ENCODE assay signal across 11 cellular contexts in the genomic region with DNA sequence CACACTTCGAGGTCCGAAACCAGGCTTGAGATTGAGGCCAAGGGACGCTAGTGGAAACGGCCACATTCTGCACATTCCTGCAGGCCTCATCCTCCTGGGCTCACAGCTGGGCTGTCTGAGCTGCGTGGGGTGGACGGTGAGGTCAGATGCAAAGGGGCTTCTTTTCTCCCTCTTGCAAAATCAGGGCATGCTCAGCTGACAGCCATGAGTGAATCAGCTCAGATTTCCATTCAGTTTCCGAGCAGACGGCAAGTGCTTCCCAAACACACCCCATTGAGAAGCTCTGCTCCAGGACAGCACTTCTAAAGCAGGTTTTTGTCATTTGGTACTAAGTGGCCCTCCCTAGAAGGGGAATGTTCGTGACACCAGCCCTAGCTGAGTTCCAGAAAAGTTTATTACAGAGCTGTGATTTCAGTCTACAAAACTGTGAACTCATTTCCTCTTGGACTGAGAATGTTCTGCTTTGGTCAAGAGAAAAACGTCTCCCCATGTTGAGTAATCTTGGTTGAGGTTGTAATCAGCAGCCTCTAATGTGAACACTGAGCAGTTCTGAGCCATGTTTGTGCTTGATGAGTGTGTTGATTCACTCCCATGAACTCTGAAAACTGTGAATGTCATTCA. TPM values are rescaled to one million over a fixed set of nuclear protein-coding genes. Genes with fewer than 3 reads are reported as not detected.
A peak's percentile ranks its signal among the peaks of the same experiment; 100 is the strongest.
DNase-seq lines count a peak whose midpoint lies in the region; ATAC-seq and TF ChIP-seq lines count a peak whose summit lies in the region.
"Had no signal": no experiment of that assay in that cellular context is flagged by ENCODE, and none has a peak within 500 bp of the region (broad histone marks: within the 10 kb centered on the region; RNA-seq: fewer than 3 reads in every experiment).

No MANE protein-coding gene starts in this region.

- H3K4me3 ChIP-seq in colonic mucosa, result no peak overlapping the region
- H3K4me3 ChIP-seq in skeletal muscle satellite cell (ENCODE audit: low read length), result no peak overlapping the region

- H3K27me3 Mint-ChIP-seq in activated CD8-positive, alpha-beta memory T cell treated with anti-CD3 and anti-CD28 coated beads, Interleukin-2, amount 10 ng/mL, durations not matched to agents 7 days and 5 days, result peaks cover 2% of the 10 kb centered on the region
- peaks cover 11% of the 10 kb centered on the region for H3K27me3 Mint-ChIP-seq in activated naive CD8-positive, alpha-beta T cell treated with anti-CD3 and anti-CD28 coated beads, Interleukin-2, amount 50 U/mL, for 24 hours

- ATAC-seq in activated CD8-positive, alpha-beta memory T cell treated with anti-CD3 and anti-CD28 coated beads, Interleukin-2, amount 10 ng/mL, durations not matched to agents 7 days and 5 days, result no peak
- ATAC-seq in HG03565 (IDR thresholded peaks at IDR 0.05; ENCODE audit: unreplicated experiment), result no peak
- ATAC-seq in activated naive CD8-positive, alpha-beta T cell treated with anti-CD3 and anti-CD28 coated beads, Interleukin-2, amount 50 U/mL, for 24 hours, result no peak

- no peak for TF ChIP-seq CTCF in colonic mucosa (IDR thresholded peaks at IDR 0.05)

- H3K9me3 ChIP-seq in colonic mucosa (no peaks in the 10 kb centered on the region), skeletal muscle satellite cell (replicated peaks; ENCODE audit: low read length) (no peaks in the 10 kb centered on the region)

- no peaks in the 10 kb centered on the region for H3K4me1 Mint-ChIP-seq in activated CD8-positive, alpha-beta memory T cell treated with anti-CD3 and anti-CD28 coated beads, Interleukin-2, amount 10 ng/mL, durations not matched to agents 7 days and 5 days
- no peaks in the 10 kb centered on the region for H3K4me1 Mint-ChIP-seq in activated naive CD8-positive, alpha-beta T cell treated with anti-CD3 and anti-CD28 coated beads, Interleukin-2, amount 50 U/mL, for 24 hours
- H3K4me1 Mint-ChIP-seq: immature natural killer cell had no signal

- CTCF ChIA-PET in activated CD8-positive, alpha-beta memory T cell treated with anti-CD3 and anti-CD28 coated beads, Interleukin-2, amount 10 ng/mL, durations not matched to agents 7 days and 5 days (lab: Charles Lee), result no interaction called here

- H3K27ac ChIP-seq in colonic mucosa (peak overlapping the region; percentile 15), layer of hippocampus (ENCODE audit: low read depth, low read length) (peak overlapping the region; percentile 22)

- H3K27me3 ChIP-seq in colonic mucosa, result no peaks in the 10 kb centered on the region
- no peaks in the 10 kb centered on the region for H3K27me3 ChIP-seq in layer of hippocampus (ENCODE audit: control insufficient read depth, insufficient read depth, low read length)
- no peaks in the 10 kb centered on the region for H3K27me3 ChIP-seq in skeletal muscle satellite cell (ENCODE audit: control insufficient read depth, insufficient read depth, low read length)

- no peaks in the 10 kb centered on the region for H3K4me1 ChIP-seq in colonic mucosa
- peaks cover 16% of the 10 kb centered on the region for H3K4me1 ChIP-seq in skeletal muscle satellite cell (ENCODE audit: control insufficient read depth, insufficient read depth, low read length)

- H3K9ac ChIP-seq in colonic mucosa (ENCODE audit: low read depth in 2 of 2, low read length in 2 of 2), result no peak overlapping the region
- peak overlapping the region; percentile 58 for H3K9ac ChIP-seq in skeletal muscle satellite cell (ENCODE audit: low read depth, low read length)

- H3K36me3 ChIP-seq in colonic mucosa (no peaks in the 10 kb centered on the region), skeletal muscle satellite cell (ENCODE audit: insufficient read depth, low read length) (no peaks in the 10 kb centered on the region)

- H3K4me3 Mint-ChIP-seq in activated CD8-positive, alpha-beta memory T cell treated with anti-CD3 and anti-CD28 coated beads, Interleukin-2, amount 10 ng/mL, durations not matched to agents 7 days and 5 days, result no peak overlapping the region
- H3K4me3 Mint-ChIP-seq in activated naive CD8-positive, alpha-beta T cell treated with anti-CD3 and anti-CD28 coated beads, Interleukin-2, amount 50 U/mL, for 24 hours, result no peak overlapping the region
- H3K4me3 Mint-ChIP-seq: immature natural killer cell had no signal

- in situ Hi-C loops in KBM-7 (cut with MboI; ENCODE audit: low pct_unique_long_range_greater_than_20kb, low sequenced_read_pairs), result no loop called here

- no peaks in the 10 kb centered on the region for H3K36me3 Mint-ChIP-seq in activated CD8-positive, alpha-beta memory T cell treated with anti-CD3 and anti-CD28 coated beads, Interleukin-2, amount 10 ng/mL, durations not matched to agents 7 days and 5 days
- no peaks in the 10 kb centered on the region for H3K36me3 Mint-ChIP-seq in activated naive CD8-positive, alpha-beta T cell treated with anti-CD3 and anti-CD28 coated beads, Interleukin-2, amount 50 U/mL, for 24 hours (ENCODE audit: low read depth)
- H3K36me3 Mint-ChIP-seq: immature natural killer cell had no signal

- peak overlapping the region; percentile 51 for H3K4me2 ChIP-seq in skeletal muscle satellite cell (ENCODE audit: low read length)

- peak; percentile 55 for DNase-seq in HS-5 (ENCODE audit: low read depth)
- peak; percentile 24 for DNase-seq in colonic mucosa
- no peak for DNase-seq in KBM-7
- DNase-seq in activated CD8-positive, alpha-beta memory T cell treated with anti-CD3 and anti-CD28 coated beads, Interleukin-2, amount 10 ng/mL, durations not matched to agents 7 days and 5 days, result no peak
- no peak for DNase-seq in activated naive CD8-positive, alpha-beta T cell treated with anti-CD3 and anti-CD28 coated beads, Interleukin-2, amount 50 U/mL, for 24 hours
- DNase-seq: DMS53, immature natural killer cell had no signal

- no peak overlapping the region for H3K27ac Mint-ChIP-seq in activated CD8-positive, alpha-beta memory T cell treated with anti-CD3 and anti-CD28 coated beads, Interleukin-2, amount 10 ng/mL, durations not matched to agents 7 days and 5 days
- no peak overlapping the region for H3K27ac Mint-ChIP-seq in activated naive CD8-positive, alpha-beta T cell treated with anti-CD3 and anti-CD28 coated beads, Interleukin-2, amount 50 U/mL, for 24 hours
- H3K27ac Mint-ChIP-seq: immature natural killer cell had no signal

- intact Hi-C loops in colonic mucosa (cut with DNase I), result no loop called here

- no peaks in the 10 kb centered on the region for H3K9me3 Mint-ChIP-seq in activated CD8-positive, alpha-beta memory T cell treated with anti-CD3 and anti-CD28 coated beads, Interleukin-2, amount 10 ng/mL, durations not matched to agents 7 days and 5 days (ENCODE audit: low read depth)
- no peaks in the 10 kb centered on the region for H3K9me3 Mint-ChIP-seq in activated naive CD8-positive, alpha-beta T cell treated with anti-CD3 and anti-CD28 coated beads, Interleukin-2, amount 50 U/mL, for 24 hours
- H3K9me3 Mint-ChIP-seq: immature natural killer cell had no signal

RNA-seq across cellular contexts. Expression of a gene that starts 10.0 kb away (rescaled TPM):
- 1 to 10 TPM; 2.7 to 6.1 TPM for total RNA-seq in colonic mucosa
- 0.76 and 1.7 TPM in 2 replicates for total RNA-seq in skeletal muscle satellite cell (2012; rRNA removed)
- not detected for total RNA-seq in activated CD8-positive, alpha-beta memory T cell treated with anti-CD3 and anti-CD28 coated beads, Interleukin-2, amount 10 ng/mL, durations not matched to agents 7 days and 5 days
- total RNA-seq: NCI-H460 had no signal

Comparison
In these comparisons a context has a peak if more than half of its experiments do, and no peak if none do; other contexts are left out.
1. DNase-seq: peak in HS-5 (single experiment) and colonic mucosa (single experiment); none in KBM-7 (single experiment), activated CD8-positive, alpha-beta memory T cell treated with anti-CD3 and anti-CD28 coated beads, Interleukin-2, amount 10 ng/mL, durations not matched to agents 7 days and 5 days (single experiment) and activated naive CD8-positive, alpha-beta T cell treated with anti-CD3 and anti-CD28 coated beads, Interleukin-2, amount 50 U/mL, for 24 hours (single experiment).